1 cellular context compared by ENCODE assay signal in genomic region chr14:93619176-93619793, GRCh38.
TF ChIP-seq lines count a peak whose summit lies in the region.

No MANE protein-coding gene starts in this region.

TF ChIP-seq in H1, 55 proteins besides CTCF, POLR2A, EP300 and RAD21 (continued from another document):
- TF ChIP-seq SUZ12 (IDR thresholded peaks at IDR 0.05; ENCODE audit: low read length) (no peak), SP1 (IDR thresholded peaks at IDR 0.05; ENCODE audit: low read depth, low read length) (no peak), TAF7 (optimal IDR thresholded peaks at IDR 0.05; ENCODE audit: borderline replicate concordance, low read depth, low read length) (no peak), ZNF274 (IDR thresholded peaks at IDR 0.05; ENCODE audit: borderline replicate concordance, extremely low read depth, low read length) (no peak), POU5F1 (IDR thresholded peaks at IDR 0.05; ENCODE audit: low read depth, low read length) (no peak)
